ENCODE assay signal across 13 cellular contexts in genomic region chr1:160704250-160704649, GRCh38. TPM values are rescaled to one million over a fixed set of nuclear protein-coding genes. Genes with fewer than 3 reads are reported as not detected.
A peak's percentile ranks its signal among the peaks of the same experiment; 100 is the strongest.
DNase-seq lines count a peak whose midpoint lies in the region; ATAC-seq and TF ChIP-seq lines count a peak whose summit lies in the region.
"Had no signal": no experiment of that assay in that cellular context is flagged by ENCODE, and none has a peak within 500 bp of the region (broad histone marks: within the 10 kb centered on the region; RNA-seq: fewer than 3 reads in every experiment).

No MANE protein-coding gene starts in this region.

- no peaks in the 10 kb centered on the region for H3K9me2 ChIP-seq in MM.1S (replicated peaks; ENCODE audit: insufficient read depth, low read length)

- no peak overlapping the region for H2AFZ ChIP-seq in MM.1S (ENCODE audit: low read length)

- no peaks in the 10 kb centered on the region for H3K9me3 Mint-ChIP-seq in activated CD8-positive, alpha-beta T cell treated with anti-CD3 and anti-CD28 coated beads, Interleukin-2, amount 10 ng/mL, durations not matched to agents 7 days and 5 days (ENCODE audit: insufficient read depth)
- H3K9me3 Mint-ChIP-seq: type B pancreatic cell had no signal

- H3K4me1 Mint-ChIP-seq in activated CD8-positive, alpha-beta T cell treated with anti-CD3 and anti-CD28 coated beads, Interleukin-2, amount 10 ng/mL, durations not matched to agents 7 days and 5 days (ENCODE audit: low read depth), result peaks cover 66% of the 10 kb centered on the region

- peak overlapping the region; percentile 51 for H3K4me3 Mint-ChIP-seq in activated CD8-positive, alpha-beta T cell treated with anti-CD3 and anti-CD28 coated beads, Interleukin-2, amount 10 ng/mL, durations not matched to agents 7 days and 5 days
- H3K4me3 Mint-ChIP-seq: type B pancreatic cell had no signal

- no peak overlapping the region for H3K9ac ChIP-seq in MM.1S (ENCODE audit: low read length)

- POLR2A ChIA-PET in activated CD8-positive, alpha-beta T cell treated with anti-CD3 and anti-CD28 coated beads, Interleukin-2, amount 10 ng/mL, durations not matched to agents 7 days and 5 days (lab: Charles Lee), result no interaction called here

- DNase-seq in GF-D8 (lab: John Stamatoyannopoulos, UW), result peak; percentile 55
- peak; percentile 2 for DNase-seq in MM.1S
- no peak for DNase-seq in activated CD8-positive, alpha-beta T cell treated with anti-CD3 and anti-CD28 coated beads, Interleukin-2, amount 10 ng/mL, durations not matched to agents 7 days and 5 days
- DNase-seq in midbrain (lab: John Stamatoyannopoulos, UW), result peak; percentile 7
- no peak for DNase-seq in NCI-H146 treated with DMSO at 0.1 percent for 48 hours (lab: John Stamatoyannopoulos, UW; ENCODE audit: unreplicated experiment)
- DNase-seq in Peyer's patch, result no peak
- DNase-seq: activated T-cell treated with anti-CD3 and anti-CD28 coated beads for 4 hours, NCI-H345 had no signal

- H3K36me3 ChIP-seq in MM.1S (replicated peaks; ENCODE audit: insufficient read depth, low read length) (peaks cover 27% of the 10 kb centered on the region), Peyer's patch (no peaks in the 10 kb centered on the region)
- H3K36me3 ChIP-seq: prostate gland had no signal

- peak overlapping the region; percentile 68 for H3K27ac Mint-ChIP-seq in activated CD8-positive, alpha-beta T cell treated with anti-CD3 and anti-CD28 coated beads, Interleukin-2, amount 10 ng/mL, durations not matched to agents 7 days and 5 days
- H3K27ac Mint-ChIP-seq: type B pancreatic cell had no signal

- H4K20me1 ChIP-seq in MM.1S (ENCODE audit: insufficient read depth, low read length), result peaks cover 67% of the 10 kb centered on the region

- TF ChIP-seq CTCF in MM.1S (IDR thresholded peaks at IDR 0.05; ENCODE audit: low read length) (no peak), Peyer's patch (IDR thresholded peaks at IDR 0.05) (no peak)

- H3K27me3 Mint-ChIP-seq in activated CD8-positive, alpha-beta T cell treated with anti-CD3 and anti-CD28 coated beads, Interleukin-2, amount 10 ng/mL, durations not matched to agents 7 days and 5 days (ENCODE audit: low read depth), result no peaks in the 10 kb centered on the region

- ATAC-seq in activated CD8-positive, alpha-beta T cell treated with anti-CD3 and anti-CD28 coated beads, Interleukin-2, amount 10 ng/mL, durations not matched to agents 7 days and 5 days, result no peak
- no peak for ATAC-seq in HG03521 (IDR thresholded peaks at IDR 0.05; ENCODE audit: unreplicated experiment)
- ATAC-seq in GM21723 (IDR thresholded peaks at IDR 0.05; ENCODE audit: unreplicated experiment), result no peak

- no peak for TF ChIP-seq POLR2A in Peyer's patch (IDR thresholded peaks at IDR 0.05)

- peak overlapping the region; percentile 46; the same call in 1 of the 2 replicates for H3K4me2 ChIP-seq in MM.1S (ENCODE audit: low read depth, low read length)

- peaks cover 65% of the 10 kb centered on the region for H3K36me3 Mint-ChIP-seq in activated CD8-positive, alpha-beta T cell treated with anti-CD3 and anti-CD28 coated beads, Interleukin-2, amount 10 ng/mL, durations not matched to agents 7 days and 5 days (ENCODE audit: low read depth)
- H3K36me3 Mint-ChIP-seq: type B pancreatic cell had no signal

- H3K27ac ChIP-seq in MM.1S (ENCODE audit: low read length) (no peak overlapping the region), Peyer's patch (peak overlapping the region in 1 of 4 donors; percentile 88)
- H3K27ac ChIP-seq: prostate gland had no signal

- CTCF ChIA-PET in activated CD8-positive, alpha-beta T cell treated with anti-CD3 and anti-CD28 coated beads, Interleukin-2, amount 10 ng/mL, durations not matched to agents 7 days and 5 days (lab: Charles Lee), result interaction anchor here (0.9 to 6.1 kb wide), 7 partner anchors 21 to 250 kb away, joined by 3 to 73 read pairs (median 5); partner anchors contain the start of gene ITLN2

- no peaks in the 10 kb centered on the region for H3K9me3 ChIP-seq in MM.1S (replicated peaks; ENCODE audit: insufficient read depth, low read length)
- H3K9me3 ChIP-seq in Peyer's patch, result no peaks in the 10 kb centered on the region
- H3K9me3 ChIP-seq: prostate gland had no signal

- H3K27me3 ChIP-seq in MM.1S (replicated peaks; ENCODE audit: insufficient read depth, low read length) (no peaks in the 10 kb centered on the region), Peyer's patch (no peaks in the 10 kb centered on the region)

- H3K4me1 ChIP-seq in MM.1S (ENCODE audit: low read length) (peaks cover 45% of the 10 kb centered on the region), Peyer's patch (peaks cover 0 to 15% (median 3%) of the 10 kb centered on the region in 4 donors)
- H3K4me1 ChIP-seq: prostate gland had no signal

- H3K79me2 ChIP-seq in MM.1S (ENCODE audit: low read length), result peaks cover 100% of the 10 kb centered on the region

- H3F3A ChIP-seq in MM.1S (ENCODE audit: insufficient read depth, low read length), result peaks cover 29% of the 10 kb centered on the region

- H3K4me3 ChIP-seq in MM.1S (ENCODE audit: low read length), result no peak overlapping the region
- no peak overlapping the region for H3K4me3 ChIP-seq in Peyer's patch
- H3K4me3 ChIP-seq: prostate gland had no signal

RNA-seq across cellular contexts. Expression of gene CD48, which starts 7.4 kb away (rescaled TPM):
- total RNA-seq in activated CD8-positive, alpha-beta T cell treated with anti-CD3 and anti-CD28 coated beads, Interleukin-2, amount 10 ng/mL, durations not matched to agents 7 days and 5 days, result 100 to 1,000 TPM; 325 to 327 TPM
- 10 to 100 TPM in 2 of 4 donors, 1 to 10 TPM in 2; 1.4 to 84.2 (median 9.9) TPM for total RNA-seq in Peyer's patch
- total RNA-seq: fibroblast of villous mesenchyme had no signal

RNA-seq across cellular contexts. Expression of gene SLAMF7, which starts 34.8 kb away (rescaled TPM):
- total RNA-seq in activated CD8-positive, alpha-beta T cell treated with anti-CD3 and anti-CD28 coated beads, Interleukin-2, amount 10 ng/mL, durations not matched to agents 7 days and 5 days, result 100 to 1,000 TPM in 1 of 2 experiments, 10 to 100 TPM in 1; 88.5 to 102 TPM
- total RNA-seq in Peyer's patch, result 1 to 10 TPM; 2.5 to 3.9 (median 2.7) TPM
- total RNA-seq: fibroblast of villous mesenchyme had no signal

RNA-seq across cellular contexts. Expression of gene SLAMF1, which starts 57.4 kb away (rescaled TPM):
- total RNA-seq in activated CD8-positive, alpha-beta T cell treated with anti-CD3 and anti-CD28 coated beads, Interleukin-2, amount 10 ng/mL, durations not matched to agents 7 days and 5 days, result 10 to 100 TPM; 48.5 to 50.1 TPM
- 1 to 10 TPM in 3 of 4 donors, not detected in 1; 2.5 to 9.1 (median 6.0) TPM for total RNA-seq in Peyer's patch
- total RNA-seq: fibroblast of villous mesenchyme had no signal

Comparison
In these comparisons a context has a peak if more than half of its experiments do, and no peak if none do; other contexts are left out.
1. DNase-seq: peak in GF-D8 (single experiment), MM.1S (single experiment) and midbrain (single experiment); none in activated CD8-positive, alpha-beta T cell treated with anti-CD3 and anti-CD28 coated beads, Interleukin-2, amount 10 ng/mL, durations not matched to agents 7 days and 5 days (single experiment), NCI-H146 treated with DMSO at 0.1 percent for 48 hours (single experiment) and Peyer's patch (0 of 3).
2. RNA of gene SLAMF7, which starts 34.8 kb away (total RNA-seq): 88.5 to 102 TPM in activated CD8-positive, alpha-beta T cell treated with anti-CD3 and anti-CD28 coated beads, Interleukin-2, amount 10 ng/mL, durations not matched to agents 7 days and 5 days; 2.5 to 3.9 TPM in Peyer's patch; every median in the first group is over 10 times any median in the second.
3. RNA of gene SLAMF1, which starts 57.4 kb away (total RNA-seq): 48.5 to 50.1 TPM in activated CD8-positive, alpha-beta T cell treated with anti-CD3 and anti-CD28 coated beads, Interleukin-2, amount 10 ng/mL, durations not matched to agents 7 days and 5 days; 2.5 to 9.1 TPM in Peyer's patch; every median in the first group is over 4 times any median in the second.